8 cellular contexts compared by ENCODE assay signal in the genomic region with DNA sequence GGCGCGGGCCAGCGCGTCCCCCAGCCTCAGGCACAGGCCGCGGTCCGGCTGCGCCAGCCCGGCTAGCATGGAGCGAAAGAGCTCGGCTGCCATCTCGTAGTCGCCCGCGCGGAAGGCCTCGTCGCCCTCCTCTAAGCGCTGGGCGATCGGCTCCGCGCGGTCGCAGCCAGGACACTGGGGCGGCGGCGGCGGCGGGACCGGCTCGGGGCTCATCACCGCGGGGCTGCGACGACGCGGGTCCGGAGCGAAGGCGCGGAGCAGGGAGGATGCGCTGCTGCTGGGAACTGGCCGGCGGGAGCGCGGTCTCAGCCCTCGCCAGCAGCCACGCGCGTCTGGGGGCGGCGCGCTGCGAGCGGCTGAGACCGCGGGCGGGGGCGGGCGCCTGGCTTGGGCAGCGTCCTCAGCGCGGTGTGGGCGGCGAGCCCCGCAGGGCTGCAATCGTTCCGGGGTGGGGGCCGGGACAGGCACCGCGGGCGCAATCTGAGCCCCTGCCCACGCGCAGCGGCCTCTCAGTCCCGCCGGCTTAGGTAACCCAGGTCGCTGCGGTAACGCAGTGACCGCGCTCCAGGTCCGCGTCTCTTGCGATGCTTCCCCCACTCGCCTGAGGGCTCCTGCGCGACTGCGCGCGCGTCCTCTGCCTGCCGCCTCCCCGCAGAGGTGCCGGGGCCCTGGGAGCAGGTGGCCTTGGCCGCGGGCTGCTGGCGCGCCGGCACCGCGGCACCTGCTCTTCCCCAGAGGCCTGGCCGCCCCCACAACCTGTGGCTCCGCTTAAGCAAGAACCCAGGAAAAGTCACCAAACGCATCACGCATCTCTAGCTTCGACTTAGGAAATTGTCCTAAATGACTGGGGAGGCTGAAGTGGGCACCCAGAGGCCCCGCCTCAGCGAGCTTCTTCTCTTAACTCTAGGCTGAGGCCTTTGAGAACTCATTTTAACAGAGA. TPM values are rescaled to one million over a fixed set of nuclear protein-coding genes. Genes with fewer than 3 reads are reported as not detected.
A peak's percentile ranks its signal among the peaks of the same experiment; 100 is the strongest.
DNase-seq lines count a peak whose midpoint lies in the region; ATAC-seq and TF ChIP-seq lines count a peak whose summit lies in the region.

Gene LONRF2, minus strand, starts transcription at position 621 of the 940 bp plus-strand sequence. Its CDS starts 408 bp downstream, at position 213.

- H3K4me1 ChIP-seq in HAP-1 (peaks cover 4% of the 10 kb centered on the region; the same call in 1 of the 2 replicates), neural progenitor cell (no peaks in the 10 kb centered on the region), Karpas-422 (ENCODE audit: low read length) (peaks cover 5% of the 10 kb centered on the region)

- no peak for DNase-seq in AG04449 (ENCODE audit: low read depth, low spot score)
- DNase-seq in HAP-1 (ENCODE audit: low spot score in 2 of 2) = peak; percentile 20 to 68
- DNase-seq in T-helper 2 cell treated with Interferon-gamma antibody and Interleukin-4, amounts not matched to agents 5 μg/mL and 100 μg/mL, for 36 hours (ENCODE audit: low spot score) = peak; percentile 23
- DNase-seq in fibroblast of villous mesenchyme (ENCODE audit: low read depth) = no peak
- peak; percentile 67 for DNase-seq in neural progenitor cell (ENCODE audit: low spot score)
- DNase-seq in Karpas-422 = no peak
- DNase-seq in T-helper 9 cell = no peak

- H3K79me2 ChIP-seq in neural progenitor cell (ENCODE audit: low read depth) (no peaks in the 10 kb centered on the region), Karpas-422 (ENCODE audit: low read length) (no peaks in the 10 kb centered on the region)

- H3K4me3 ChIP-seq in AG04449 (ENCODE audit: low read depth, low read length) (peak within 1 kb of the TSS; percentile 35), HAP-1 (peak within 1 kb of the TSS; percentile 37), fibroblast of villous mesenchyme (ENCODE audit: low read depth, low read length) (peak within 1 kb of the TSS; percentile 40), neural progenitor cell (peak within 1 kb of the TSS; percentile 68), Karpas-422 (ENCODE audit: low read length) (no peak within 1 kb of the TSS)

- no peak within 1 kb of the TSS for H3K27ac ChIP-seq in neural progenitor cell
- no peak within 1 kb of the TSS for H3K27ac ChIP-seq in Karpas-422 (ENCODE audit: low read length)

- H3K36me3 ChIP-seq in HAP-1 (replicated peaks) (no peaks in the 10 kb centered on the region; the same call in 1 of the 2 replicates), neural progenitor cell (no peaks in the 10 kb centered on the region), Karpas-422 (ENCODE audit: insufficient read depth, low read length) (no peaks in the 10 kb centered on the region)

- no peak for TF ChIP-seq CTCF in AG04449 (IDR thresholded peaks at IDR 0.05; ENCODE audit: insufficient read depth, low read length, missing control alignments)
- TF ChIP-seq CTCF in fibroblast of villous mesenchyme (IDR thresholded peaks at IDR 0.05; ENCODE audit: insufficient read depth, low read depth, low read length) = no peak
- TF ChIP-seq CTCF in neural progenitor cell (IDR thresholded peaks at IDR 0.05) = no peak

- H4K20me1 ChIP-seq in neural progenitor cell (ENCODE audit: low read depth) = peaks cover 18% of the 10 kb centered on the region
- no peaks in the 10 kb centered on the region for H4K20me1 ChIP-seq in Karpas-422 (ENCODE audit: insufficient read depth, low read depth, low read length)

- H3K27me3 ChIP-seq in HAP-1 (ENCODE audit: low read depth) (no peaks in the 10 kb centered on the region), neural progenitor cell (peaks cover 75% of the 10 kb centered on the region), Karpas-422 (ENCODE audit: low read length) (no peaks in the 10 kb centered on the region)

- H3K4me1 Mint-ChIP-seq in T-helper 2 cell treated with Interferon-gamma antibody and Interleukin-4, amounts not matched to agents 5 μg/mL and 100 μg/mL, for 36 hours (ENCODE audit: low read depth) = peaks cover 2% of the 10 kb centered on the region
- peaks cover 7% of the 10 kb centered on the region for H3K4me1 Mint-ChIP-seq in neural progenitor cell

- H3K9ac ChIP-seq in neural progenitor cell (no peak within 1 kb of the TSS), Karpas-422 (ENCODE audit: low read length) (no peak within 1 kb of the TSS)

- peak within 1 kb of the TSS; percentile 66 for H3K4me3 Mint-ChIP-seq in T-helper 2 cell treated with Interferon-gamma antibody and Interleukin-4, amounts not matched to agents 5 μg/mL and 100 μg/mL, for 36 hours
- peak within 1 kb of the TSS; percentile 88 for H3K4me3 Mint-ChIP-seq in neural progenitor cell

- H3K9me3 Mint-ChIP-seq in T-helper 2 cell treated with Interferon-gamma antibody and Interleukin-4, amounts not matched to agents 5 μg/mL and 100 μg/mL, for 36 hours = peaks cover 18% of the 10 kb centered on the region
- H3K9me3 Mint-ChIP-seq in neural progenitor cell = peaks cover 19% of the 10 kb centered on the region

- POLR2A ChIA-PET in AG04449 (lab: Yijun Ruan, JAX) = no interaction called here

- peaks cover 6% of the 10 kb centered on the region for H3K36me3 Mint-ChIP-seq in T-helper 2 cell treated with Interferon-gamma antibody and Interleukin-4, amounts not matched to agents 5 μg/mL and 100 μg/mL, for 36 hours (ENCODE audit: low read depth)
- H3K36me3 Mint-ChIP-seq in neural progenitor cell = peaks cover 14% of the 10 kb centered on the region

- peaks cover 13% of the 10 kb centered on the region for H3K9me3 ChIP-seq in HAP-1
- no peaks in the 10 kb centered on the region for H3K9me3 ChIP-seq in neural progenitor cell (ENCODE audit: low read depth)
- no peaks in the 10 kb centered on the region for H3K9me3 ChIP-seq in Karpas-422 (ENCODE audit: low read length)

- H3K27ac Mint-ChIP-seq in T-helper 2 cell treated with Interferon-gamma antibody and Interleukin-4, amounts not matched to agents 5 μg/mL and 100 μg/mL, for 36 hours = no peak within 1 kb of the TSS
- H3K27ac Mint-ChIP-seq in neural progenitor cell = no peak within 1 kb of the TSS

- H3F3A ChIP-seq in neural progenitor cell (ENCODE audit: low read depth) = no peaks in the 10 kb centered on the region

- in situ Hi-C loops in HAP-1 (cut with MboI; ENCODE audit: low sequenced_read_pairs) = no loop called here

- ATAC-seq in GM19452 (IDR thresholded peaks at IDR 0.05; ENCODE audit: unreplicated experiment) = no peak

- no peaks in the 10 kb centered on the region for H3K9me2 ChIP-seq in Karpas-422 (replicated peaks; ENCODE audit: insufficient read depth, low read length)

- H2AFZ ChIP-seq in neural progenitor cell (replicated peaks) (peak within 1 kb of the TSS; percentile 88), Karpas-422 (ENCODE audit: low read length) (no peak within 1 kb of the TSS)

- CTCF ChIA-PET in AG04449 (lab: Yijun Ruan, JAX) = interaction anchor here (0.7 to 1.2 kb wide), 2 partner anchors 10 to 59 kb away, joined by 3 read pairs; no protein-coding TSS in a partner anchor

- H3K27me3 Mint-ChIP-seq in T-helper 2 cell treated with Interferon-gamma antibody and Interleukin-4, amounts not matched to agents 5 μg/mL and 100 μg/mL, for 36 hours (ENCODE audit: low read depth) = peaks cover 66% of the 10 kb centered on the region
- peaks cover 14% of the 10 kb centered on the region for H3K27me3 Mint-ChIP-seq in neural progenitor cell (ENCODE audit: insufficient read depth, low read depth)

- H3K4me2 ChIP-seq in neural progenitor cell (peak within 1 kb of the TSS; percentile 97), Karpas-422 (ENCODE audit: low read depth, low read length, poor library complexity, severe bottlenecking) (no peak within 1 kb of the TSS)

RNA-seq across cellular contexts. Expression of gene LONRF2, which starts in this region (rescaled TPM):
- 0.32 and 1.3 TPM in 2 replicates for total RNA-seq in fibroblast of villous mesenchyme
- total RNA-seq in neural progenitor cell (ENCODE audit: low replicate concordance) = 0.34 and 0.37 TPM in 2 replicates
- total RNA-seq in Karpas-422 (2014; rRNA removed; shearing (Covaris generic); ENCODE audit: low replicate concordance) = not detected in 2 replicates

Comparison
In these comparisons a context has a peak if more than half of its experiments do, and no peak if none do; other contexts are left out.
1. Peak in DNase-seq, H3K4me3 ChIP-seq and H3K4me2 ChIP-seq in neural progenitor cell; RNA of the gene not detected or under 1 TPM.
2. DNase-seq: peak in HAP-1 (2 of 2) and T-helper 2 cell treated with Interferon-gamma antibody and Interleukin-4, amounts not matched to agents 5 μg/mL and 100 μg/mL, for 36 hours (single experiment); none in AG04449 (single experiment), fibroblast of villous mesenchyme (single experiment), Karpas-422 (single experiment) and T-helper 9 cell (single experiment).